Comparison of ENCODE assay signal across 22 cellular contexts in the genomic region with DNA sequence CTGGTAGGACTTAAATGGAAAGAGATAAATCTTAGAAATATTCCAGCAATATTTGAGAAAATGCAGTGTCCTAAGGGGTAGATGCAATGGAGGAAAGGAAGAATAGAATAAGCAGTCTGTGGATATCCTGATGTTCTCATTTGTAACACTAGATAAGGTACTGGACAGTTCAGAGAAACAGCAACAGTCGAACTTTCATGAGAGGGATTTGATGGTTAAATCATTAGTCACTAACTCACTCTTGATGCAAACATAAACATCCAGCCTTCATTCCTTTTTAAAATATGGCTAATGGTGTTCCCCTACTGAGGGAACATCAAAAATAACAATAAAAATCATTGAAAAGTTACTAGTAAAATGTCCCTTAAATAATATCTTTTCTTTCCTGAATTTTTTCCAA.
DNase-seq lines count a peak whose midpoint lies in the region; ATAC-seq and TF ChIP-seq lines count a peak whose summit lies in the region.
"Had no signal": no experiment of that assay in that cellular context is flagged by ENCODE, and none has a peak within 500 bp of the region (broad histone marks: within the 10 kb centered on the region; RNA-seq: fewer than 3 reads in every experiment).

No MANE protein-coding gene starts in this region.

- peaks cover 0 to 9% of the 10 kb centered on the region in 2 donors for H3K9me3 ChIP-seq in ascending aorta
- H3K9me3 ChIP-seq: BE2C had no signal

- H3K36me3 ChIP-seq in ascending aorta: no peaks in the 10 kb centered on the region
- H3K36me3 ChIP-seq: BE2C had no signal

- no peaks in the 10 kb centered on the region for H3K27me3 Mint-ChIP-seq in activated CD4-positive, alpha-beta T cell treated with anti-CD3 and anti-CD28 coated beads, Interleukin-2, amount 10 ng/mL, durations not matched to agents 24 days and 14 days
- H3K27me3 Mint-ChIP-seq: CD4-positive, CD25-positive, alpha-beta regulatory T cell; T-cell had no signal

- H3K4me3 ChIP-seq in fibroblast of mammary gland (ENCODE audit: control insufficient read depth, low read depth, low read length) (no peak overlapping the region), skeletal muscle cell (ENCODE audit: low read depth, low read length) (no peak overlapping the region), ascending aorta (no peak overlapping the region)

- H3K4me3 Mint-ChIP-seq in activated CD4-positive, alpha-beta T cell treated with anti-CD3 and anti-CD28 coated beads, Interleukin-2, amount 10 ng/mL, durations not matched to agents 24 days and 14 days: no peak overlapping the region
- H3K4me3 Mint-ChIP-seq: CD4-positive, CD25-positive, alpha-beta regulatory T cell; H9; T-cell had no signal

- no peaks in the 10 kb centered on the region for H3K4me1 ChIP-seq in ascending aorta

- intact Hi-C loops in activated CD4-positive, alpha-beta T cell treated with anti-CD3 and anti-CD28 coated beads, Interleukin-2, amount 10 ng/mL, durations not matched to agents 24 days and 14 days (cut with micrococcal nuclease): no loop called here
- intact Hi-C loops in ascending aorta (cut with DNase I): no loop called here

- ATAC-seq in HG03342 (IDR thresholded peaks at IDR 0.05; ENCODE audit: unreplicated experiment): no peak
- ATAC-seq: SK-N-SH treated with all-trans-retinoic acid at 6 μM for 48 hours, T-cell had no signal

- H3K27me3 ChIP-seq in ascending aorta: no peaks in the 10 kb centered on the region
- H3K27me3 ChIP-seq: BE2C had no signal

- H3K4me1 Mint-ChIP-seq in activated CD4-positive, alpha-beta T cell treated with anti-CD3 and anti-CD28 coated beads, Interleukin-2, amount 10 ng/mL, durations not matched to agents 24 days and 14 days: peaks cover 7% of the 10 kb centered on the region
- H3K4me1 Mint-ChIP-seq: T-cell had no signal

- H3K9me3 Mint-ChIP-seq in activated CD4-positive, alpha-beta T cell treated with anti-CD3 and anti-CD28 coated beads, Interleukin-2, amount 10 ng/mL, durations not matched to agents 24 days and 14 days: peaks cover 15% of the 10 kb centered on the region

- TF ChIP-seq CTCF in fibroblast of mammary gland (conservative IDR thresholded peaks at IDR 0.05; ENCODE audit: control insufficient read depth, insufficient read depth, low read depth, low read length): no peak
- TF ChIP-seq CTCF in ascending aorta (IDR thresholded peaks at IDR 0.05): no peak

- DNase-seq in EL: peak; percentile 28
- peak; percentile 32 for DNase-seq in NCI-H226
- DNase-seq in fibroblast of mammary gland (ENCODE audit: low read depth): peak; percentile 3
- peak; percentile 4 for DNase-seq in skeletal muscle cell (ENCODE audit: low read depth)
- DNase-seq in islet precursor cell: no peak
- no peak for DNase-seq in activated CD4-positive, alpha-beta T cell treated with anti-CD3 and anti-CD28 coated beads, Interleukin-2, amount 10 ng/mL, durations not matched to agents 24 days and 14 days
- no peak for DNase-seq in ascending aorta (ENCODE audit: low spot score in 2 of 2)
- DNase-seq: BE2C; CD4-positive, CD25-positive, alpha-beta regulatory T cell; COR-L47; H9; KBM-7; MV-4-11; NCI-H187; NCI-H2107; NCI-H524; NCI-H82; SIG-M5; T-cell had no signal

- H3K27ac ChIP-seq in ascending aorta: no peak overlapping the region
- H3K27ac ChIP-seq: RWPE1 had no signal

- peaks cover 29% of the 10 kb centered on the region for H3K36me3 Mint-ChIP-seq in activated CD4-positive, alpha-beta T cell treated with anti-CD3 and anti-CD28 coated beads, Interleukin-2, amount 10 ng/mL, durations not matched to agents 24 days and 14 days (ENCODE audit: low read depth)
- H3K36me3 Mint-ChIP-seq: CD4-positive, CD25-positive, alpha-beta regulatory T cell had no signal

- no peak overlapping the region for H3K27ac Mint-ChIP-seq in activated CD4-positive, alpha-beta T cell treated with anti-CD3 and anti-CD28 coated beads, Interleukin-2, amount 10 ng/mL, durations not matched to agents 24 days and 14 days
- H3K27ac Mint-ChIP-seq: CD4-positive, CD25-positive, alpha-beta regulatory T cell; H9; T-cell had no signal

Comparison
In these comparisons a context has a peak if more than half of its experiments do, and no peak if none do; other contexts are left out.
1. DNase-seq: peak in EL (single experiment), NCI-H226 (single experiment), fibroblast of mammary gland (single experiment) and skeletal muscle cell (single experiment); none in islet precursor cell (single experiment), activated CD4-positive, alpha-beta T cell treated with anti-CD3 and anti-CD28 coated beads, Interleukin-2, amount 10 ng/mL, durations not matched to agents 24 days and 14 days (single experiment) and ascending aorta (0 of 2).